22 cellular contexts compared by ENCODE assay signal in the genomic region with DNA sequence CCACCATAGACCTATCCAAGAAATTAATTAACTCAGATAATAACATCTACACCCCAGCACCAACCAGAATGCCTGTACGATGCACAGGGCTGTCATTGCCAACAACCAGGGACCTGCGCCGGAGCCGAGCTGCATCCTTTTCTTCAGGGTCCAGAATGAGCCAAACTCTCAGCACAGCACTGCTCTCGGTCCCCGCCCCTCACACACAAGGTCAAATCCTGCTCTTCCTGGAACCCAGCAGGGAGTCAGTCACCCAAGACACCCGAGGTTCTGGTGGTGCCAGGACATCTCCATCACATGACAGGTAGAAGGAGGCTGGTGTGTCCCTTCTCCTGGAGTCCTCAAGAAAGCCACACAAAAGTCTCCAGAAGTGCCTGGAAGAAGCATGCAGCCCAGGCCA. TPM values are rescaled to one million over a fixed set of nuclear protein-coding genes. Genes with fewer than 3 reads are reported as not detected.
DNase-seq lines count a peak whose midpoint lies in the region; ATAC-seq and FAIRE-seq lines count a peak whose summit lies in the region.
"Had no signal": no experiment of that assay in that cellular context is flagged by ENCODE, and none has a peak within 500 bp of the region (broad histone marks: within the 10 kb centered on the region; RNA-seq: fewer than 3 reads in every experiment).

No MANE protein-coding gene starts in this region.

- FAIRE-seq in HTR-8/SVneo (lab: Jason Lieb, UNC), result no peak
- FAIRE-seq: A204.1, GM12891 had no signal

- no peaks in the 10 kb centered on the region for H3K9me3 Mint-ChIP-seq in activated T-helper 2 cell treated with anti-CD3 and anti-CD28 coated beads, Interferon-gamma antibody, Interleukin-2, Interleukin-4, amounts not matched to agents 10 μg/mL and 5 μg/mL and 100 μg/mL, durations not matched to agents 14 hours and 24 hours and 36 hours
- H3K9me3 Mint-ChIP-seq: CD4-positive, alpha-beta memory T cell had no signal

- peak; percentile 44 for DNase-seq in activated effector memory CD4-positive, alpha-beta T cell treated with anti-CD3 and anti-CD28 coated beads, Interleukin-2, amount 50 U/mL, for 16 hours
- DNase-seq in activated effector memory CD4-positive, alpha-beta T cell treated with Interleukin-2 at 50 U/mL for 16 hours, result no peak
- no peak for DNase-seq in activated T-helper 2 cell treated with anti-CD3 and anti-CD28 coated beads, Interferon-gamma antibody, Interleukin-2, Interleukin-4, amounts not matched to agents 10 μg/mL and 5 μg/mL and 100 μg/mL, durations not matched to agents 14 hours and 24 hours and 36 hours (ENCODE audit: low spot score)
- peak; percentile 41 for DNase-seq in sciatic nerve (ENCODE audit: low spot score)
- no peak for DNase-seq in Ammon's horn (ENCODE audit: low spot score)
- DNase-seq in HTR-8/SVneo (ENCODE audit: insufficient read length, low spot score), result no peak
- DNase-seq in retina, result no peak
- DNase-seq: CD4-positive, alpha-beta memory T cell; DMS 273 treated with DMSO at 0.1 percent for 48 hours; DMS79 treated with DMSO at 0.1 percent for 48 hours; GF-D8; GM23248; H7; NCI-H1048; NCI-H1417; NCI-H1694; NCI-H2029 treated with DMSO at 0.1 percent for 48 hours; NCI-H2227 treated with DMSO at 0.1 percent for 48 hours; NCI-H526 treated with DMSO at 0.1 percent for 48 hours; SHP77 had no signal

- no peaks in the 10 kb centered on the region for H3K27me3 Mint-ChIP-seq in activated T-helper 2 cell treated with anti-CD3 and anti-CD28 coated beads, Interferon-gamma antibody, Interleukin-2, Interleukin-4, amounts not matched to agents 10 μg/mL and 5 μg/mL and 100 μg/mL, durations not matched to agents 14 hours and 24 hours and 36 hours (ENCODE audit: low read depth)
- H3K27me3 Mint-ChIP-seq: CD4-positive, alpha-beta memory T cell had no signal

- H3K36me3 Mint-ChIP-seq in activated T-helper 2 cell treated with anti-CD3 and anti-CD28 coated beads, Interferon-gamma antibody, Interleukin-2, Interleukin-4, amounts not matched to agents 10 μg/mL and 5 μg/mL and 100 μg/mL, durations not matched to agents 14 hours and 24 hours and 36 hours (ENCODE audit: low read depth), result peaks cover 38% of the 10 kb centered on the region

- H3K27ac Mint-ChIP-seq in activated T-helper 2 cell treated with anti-CD3 and anti-CD28 coated beads, Interferon-gamma antibody, Interleukin-2, Interleukin-4, amounts not matched to agents 10 μg/mL and 5 μg/mL and 100 μg/mL, durations not matched to agents 14 hours and 24 hours and 36 hours, result peak overlapping the region; percentile 13

- no peak for ATAC-seq in sciatic nerve

- H3K4me3 Mint-ChIP-seq in activated T-helper 2 cell treated with anti-CD3 and anti-CD28 coated beads, Interferon-gamma antibody, Interleukin-2, Interleukin-4, amounts not matched to agents 10 μg/mL and 5 μg/mL and 100 μg/mL, durations not matched to agents 14 hours and 24 hours and 36 hours (ENCODE audit: low read depth), result peak overlapping the region; percentile 31
- H3K4me3 Mint-ChIP-seq: CD4-positive, alpha-beta memory T cell had no signal

- intact Hi-C loops in activated T-helper 2 cell treated with anti-CD3 and anti-CD28 coated beads, Interferon-gamma antibody, Interleukin-2, Interleukin-4, amounts not matched to agents 10 μg/mL and 5 μg/mL and 100 μg/mL, durations not matched to agents 14 hours and 24 hours and 36 hours (cut with micrococcal nuclease), result no loop called here
- intact Hi-C loops in sciatic nerve (cut with DNase I), result no loop called here

- peaks cover 49% of the 10 kb centered on the region for H3K4me1 Mint-ChIP-seq in activated T-helper 2 cell treated with anti-CD3 and anti-CD28 coated beads, Interferon-gamma antibody, Interleukin-2, Interleukin-4, amounts not matched to agents 10 μg/mL and 5 μg/mL and 100 μg/mL, durations not matched to agents 14 hours and 24 hours and 36 hours (ENCODE audit: low read depth)

RNA-seq across cellular contexts. Expression of a gene that starts 31.9 kb away (rescaled TPM):
- 19.0 and 20.2 TPM in 2 replicates for total RNA-seq in activated T-helper 2 cell treated with anti-CD3 and anti-CD28 coated beads, Interferon-gamma antibody, Interleukin-2, Interleukin-4, amounts not matched to agents 10 μg/mL and 5 μg/mL and 100 μg/mL, durations not matched to agents 14 hours and 24 hours and 36 hours
- 18.0 TPM for total RNA-seq in sciatic nerve

Comparison
In these comparisons a context has a peak if more than half of its experiments do, and no peak if none do; other contexts are left out.
1. DNase-seq: peak in activated effector memory CD4-positive, alpha-beta T cell treated with anti-CD3 and anti-CD28 coated beads, Interleukin-2, amount 50 U/mL, for 16 hours (single experiment) and sciatic nerve (single experiment); none in activated effector memory CD4-positive, alpha-beta T cell treated with Interleukin-2 at 50 U/mL for 16 hours (single experiment), activated T-helper 2 cell treated with anti-CD3 and anti-CD28 coated beads, Interferon-gamma antibody, Interleukin-2, Interleukin-4, amounts not matched to agents 10 μg/mL and 5 μg/mL and 100 μg/mL, durations not matched to agents 14 hours and 24 hours and 36 hours (single experiment), Ammon's horn (single experiment), HTR-8/SVneo (single experiment) and retina (single experiment).